Comparison of ENCODE assay signal across 30 cellular contexts in the genomic region with DNA sequence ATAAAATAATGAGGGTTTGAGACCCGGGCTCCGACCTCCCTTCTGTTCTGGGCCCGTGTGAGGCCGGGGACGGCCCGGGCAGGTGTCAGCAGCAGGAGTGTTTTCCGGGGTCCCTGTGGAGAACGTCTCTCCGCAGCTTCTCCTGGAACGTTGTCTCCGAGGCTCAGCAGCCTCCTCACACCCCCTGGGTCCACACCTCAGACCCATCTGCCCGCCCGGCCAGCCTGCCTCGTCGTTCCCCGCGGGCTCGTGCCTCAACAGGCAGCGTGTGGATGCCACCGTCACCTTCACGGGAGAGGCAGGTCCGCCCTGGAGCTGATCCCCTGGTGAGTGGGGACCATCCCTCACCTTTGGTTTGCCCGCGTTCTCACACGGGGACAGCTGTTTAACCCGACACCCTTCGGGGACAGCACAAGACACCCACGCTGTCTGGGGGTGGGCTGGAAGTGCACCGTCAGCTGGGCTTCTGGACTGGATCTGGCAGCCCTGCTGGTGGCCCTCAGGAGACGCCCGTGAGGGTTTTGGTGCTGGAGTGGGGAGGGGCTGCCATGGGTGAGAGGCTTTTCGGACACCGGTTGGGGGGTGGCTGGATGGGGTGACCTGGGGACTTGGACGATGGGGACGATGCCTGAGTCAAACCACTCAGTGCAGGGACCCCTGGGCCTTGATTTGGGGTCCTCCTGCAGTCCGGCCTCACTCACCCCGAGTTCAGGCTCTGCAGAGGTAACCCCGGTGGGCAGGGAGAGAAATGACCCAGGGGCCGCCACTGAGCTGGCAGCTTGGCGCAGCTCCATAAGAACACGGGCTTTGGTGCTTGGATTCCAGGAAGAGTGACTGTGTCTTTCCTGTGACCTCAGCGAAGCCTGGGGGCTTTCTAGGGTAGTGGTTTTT.
DNase-seq lines count a peak whose midpoint lies in the region; ATAC-seq and TF ChIP-seq lines count a peak whose summit lies in the region.
"Had no signal": no experiment of that assay in that cellular context is flagged by ENCODE, and none has a peak within 500 bp of the region (broad histone marks: within the 10 kb centered on the region; RNA-seq: fewer than 3 reads in every experiment).

No MANE protein-coding gene starts in this region.

- POLR2A ChIA-PET in activated CD8-positive, alpha-beta T cell treated with anti-CD3 and anti-CD28 coated beads, Interleukin-2, amount 10 ng/mL, durations not matched to agents 7 days and 5 days (lab: Charles Lee) = no interaction called here
- POLR2A ChIA-PET in activated CD8-positive, alpha-beta T cell treated with anti-CD3 and anti-CD28 coated beads for 36 hours (lab: Charles Lee) = no interaction called here

- H3K4me1 Mint-ChIP-seq in activated CD8-positive, alpha-beta T cell treated with anti-CD3 and anti-CD28 coated beads, Interleukin-2, amount 10 ng/mL, durations not matched to agents 7 days and 5 days (ENCODE audit: low read depth) = peaks cover 34% of the 10 kb centered on the region
- peaks cover 25% of the 10 kb centered on the region for H3K4me1 Mint-ChIP-seq in activated CD8-positive, alpha-beta T cell treated with anti-CD3 and anti-CD28 coated beads for 36 hours (ENCODE audit: low read depth)
- H3K4me1 Mint-ChIP-seq in endodermal cell = no peaks in the 10 kb centered on the region
- H3K4me1 Mint-ChIP-seq: stimulated activated memory B cell treated with anti-CD40 and anti-IgM and Interleukin-4, amounts not matched to agents 10 μg/mL and 1 μg/mL and 100 μg/mL, for 72 hours had no signal

- H3K9me3 ChIP-seq in endodermal cell (ENCODE audit: control insufficient read depth, low read length) = peaks cover 11% of the 10 kb centered on the region
- H3K9me3 ChIP-seq in stomach = peaks cover 0 to 21% (median 18%) of the 10 kb centered on the region in 4 donors
- H3K9me3 ChIP-seq: colonic mucosa had no signal

- H3K27ac ChIP-seq in endodermal cell (ENCODE audit: low read depth, low read length) (no peak overlapping the region), stomach (no peak overlapping the region)
- H3K27ac ChIP-seq: cardiac muscle cell, colonic mucosa, Peyer's patch, psoas muscle had no signal

- intact Hi-C loops in activated CD8-positive, alpha-beta T cell treated with anti-CD3 and anti-CD28 coated beads for 36 hours (cut with micrococcal nuclease) = no loop called here
- intact Hi-C loops in stomach (cut with DNase I; ENCODE audit: low total_unique reads) = no loop called here

- peaks cover 21% of the 10 kb centered on the region for H3K36me3 Mint-ChIP-seq in activated CD8-positive, alpha-beta T cell treated with anti-CD3 and anti-CD28 coated beads, Interleukin-2, amount 10 ng/mL, durations not matched to agents 7 days and 5 days (ENCODE audit: low read depth)
- H3K36me3 Mint-ChIP-seq in activated CD8-positive, alpha-beta T cell treated with anti-CD3 and anti-CD28 coated beads for 36 hours (ENCODE audit: low read depth) = peaks cover 8% of the 10 kb centered on the region
- no peaks in the 10 kb centered on the region for H3K36me3 Mint-ChIP-seq in endodermal cell (ENCODE audit: low read depth)
- H3K36me3 Mint-ChIP-seq: stimulated activated memory B cell treated with anti-CD40 and anti-IgM and Interleukin-4, amounts not matched to agents 10 μg/mL and 1 μg/mL and 100 μg/mL, for 72 hours; type B pancreatic cell had no signal

- peaks cover 2% of the 10 kb centered on the region for H3K27me3 Mint-ChIP-seq in activated CD8-positive, alpha-beta T cell treated with anti-CD3 and anti-CD28 coated beads, Interleukin-2, amount 10 ng/mL, durations not matched to agents 7 days and 5 days (ENCODE audit: low read depth)
- no peaks in the 10 kb centered on the region for H3K27me3 Mint-ChIP-seq in activated CD8-positive, alpha-beta T cell treated with anti-CD3 and anti-CD28 coated beads for 36 hours
- H3K27me3 Mint-ChIP-seq in endodermal cell (ENCODE audit: insufficient read depth) = peaks cover 3% of the 10 kb centered on the region

- TF ChIP-seq EP300 in stomach (IDR thresholded peaks at IDR 0.05) = no peak

- no peak overlapping the region for H3K27ac Mint-ChIP-seq in activated CD8-positive, alpha-beta T cell treated with anti-CD3 and anti-CD28 coated beads, Interleukin-2, amount 10 ng/mL, durations not matched to agents 7 days and 5 days
- H3K27ac Mint-ChIP-seq in activated CD8-positive, alpha-beta T cell treated with anti-CD3 and anti-CD28 coated beads for 36 hours = no peak overlapping the region
- no peak overlapping the region for H3K27ac Mint-ChIP-seq in endodermal cell
- H3K27ac Mint-ChIP-seq: activated naive CD8-positive, alpha-beta T cell treated with anti-CD3 and anti-CD28 coated beads, Interleukin-2, amount 10 ng/mL, durations not matched to agents 7 days and 5 days; activated T-helper 2 cell treated with anti-CD3 and anti-CD28 coated beads, Interferon-gamma antibody, Interleukin-2, Interleukin-4, amounts not matched to agents 10 μg/mL and 5 μg/mL and 100 μg/mL, durations not matched to agents 14 hours and 24 hours and 36 hours; effector memory CD8-positive, alpha-beta T cell; stimulated activated memory B cell treated with anti-CD40 and anti-IgM and Interleukin-4, amounts not matched to agents 10 μg/mL and 1 μg/mL and 100 μg/mL, for 72 hours; type B pancreatic cell had no signal

- ATAC-seq in activated CD8-positive, alpha-beta T cell treated with anti-CD3 and anti-CD28 coated beads, Interleukin-2, amount 10 ng/mL, durations not matched to agents 7 days and 5 days = no peak
- no peak for ATAC-seq in activated CD8-positive, alpha-beta T cell treated with anti-CD3 and anti-CD28 coated beads for 36 hours
- no peak for ATAC-seq in GM21367 (IDR thresholded peaks at IDR 0.05; ENCODE audit: unreplicated experiment)
- ATAC-seq: effector memory CD8-positive, alpha-beta T cell; naive thymus-derived CD4-positive, alpha-beta T cell; stimulated activated memory B cell treated with anti-CD40 and anti-IgM and Interleukin-4, amounts not matched to agents 10 μg/mL and 1 μg/mL and 100 μg/mL, for 72 hours had no signal

- peak; percentile 12 for DNase-seq in activated CD8-positive, alpha-beta T cell treated with anti-CD3 and anti-CD28 coated beads, Interleukin-2, amount 10 ng/mL, durations not matched to agents 7 days and 5 days
- no peak for DNase-seq in activated CD8-positive, alpha-beta T cell treated with anti-CD3 and anti-CD28 coated beads for 36 hours
- DNase-seq in M059J (ENCODE audit: low read depth) = peak; percentile 72
- DNase-seq in endodermal cell = peak; percentile 34
- DNase-seq in stomach = peak; percentile 22
- no peak for DNase-seq in NCI-H187 treated with DMSO at 0.1 percent for 48 hours (lab: John Stamatoyannopoulos, UW)
- no peak for DNase-seq in anterior cingulate cortex (lab: John Stamatoyannopoulos, UW)
- DNase-seq: activated CD4-positive, alpha-beta T cell treated with anti-CD3 and anti-CD28 coated beads for 1 hour; activated naive CD8-positive, alpha-beta T cell treated with anti-CD3 and anti-CD28 coated beads, Interleukin-2, amount 10 ng/mL, durations not matched to agents 7 days and 5 days; activated T-cell treated with anti-CD3 and anti-CD28 coated beads for 4 hours; colonic mucosa; DMS79; effector memory CD8-positive, alpha-beta T cell; erythroblast; glutamatergic neuron; Karpas-422; MV-4-11; naive thymus-derived CD4-positive, alpha-beta T cell; NCI-H1436 treated with DMSO at 0.1 percent for 48 hours; NCI-H345; psoas muscle; SHP77 treated with DMSO at 0.1 percent for 48 hours had no signal

- H3K4me3 Mint-ChIP-seq in activated CD8-positive, alpha-beta T cell treated with anti-CD3 and anti-CD28 coated beads, Interleukin-2, amount 10 ng/mL, durations not matched to agents 7 days and 5 days = no peak overlapping the region
- no peak overlapping the region for H3K4me3 Mint-ChIP-seq in activated CD8-positive, alpha-beta T cell treated with anti-CD3 and anti-CD28 coated beads for 36 hours
- H3K4me3 Mint-ChIP-seq in endodermal cell = no peak overlapping the region
- H3K4me3 Mint-ChIP-seq: activated naive CD8-positive, alpha-beta T cell treated with anti-CD3 and anti-CD28 coated beads, Interleukin-2, amount 10 ng/mL, durations not matched to agents 7 days and 5 days; CD14-positive monocyte; effector memory CD8-positive, alpha-beta T cell; naive thymus-derived CD4-positive, alpha-beta T cell; stimulated activated memory B cell treated with anti-CD40 and anti-IgM and Interleukin-4, amounts not matched to agents 10 μg/mL and 1 μg/mL and 100 μg/mL, for 72 hours; type B pancreatic cell had no signal

- TF ChIP-seq POLR2A in stomach (IDR thresholded peaks at IDR 0.05) = no peak

- no peak overlapping the region for H3K4me3 ChIP-seq in endodermal cell (ENCODE audit: low read length)
- no peak overlapping the region for H3K4me3 ChIP-seq in stomach
- H3K4me3 ChIP-seq: cardiac muscle cell, colonic mucosa, HAP-1, Peyer's patch, psoas muscle had no signal

- 87 to 92% methylated on average over 23 to 42 of the region's 42 CpGs for WGBS in endodermal cell (ENCODE audit: insufficient coverage in 1 of 2, insufficient read length in 1 of 2), 2 experiments
- 75 to 86% (median 82%) methylated on average over 28 to 42 of the region's 42 CpGs for WGBS in stomach, 5 donors

- H3K4me1 ChIP-seq in endodermal cell (ENCODE audit: control insufficient read depth, insufficient read depth, low read length) (no peaks in the 10 kb centered on the region), stomach (peaks cover 0 to 3% (median 0%) of the 10 kb centered on the region in 4 donors)
- H3K4me1 ChIP-seq: colonic mucosa, HAP-1, psoas muscle had no signal

- peaks cover 10% of the 10 kb centered on the region for H3K9me3 Mint-ChIP-seq in activated CD8-positive, alpha-beta T cell treated with anti-CD3 and anti-CD28 coated beads, Interleukin-2, amount 10 ng/mL, durations not matched to agents 7 days and 5 days (ENCODE audit: insufficient read depth)
- peaks cover 17% of the 10 kb centered on the region for H3K9me3 Mint-ChIP-seq in activated CD8-positive, alpha-beta T cell treated with anti-CD3 and anti-CD28 coated beads for 36 hours
- peaks cover 14% of the 10 kb centered on the region for H3K9me3 Mint-ChIP-seq in endodermal cell
- H3K9me3 Mint-ChIP-seq: effector memory CD8-positive, alpha-beta T cell had no signal

- H3K36me3 ChIP-seq in endodermal cell (ENCODE audit: control insufficient read depth, insufficient read depth, low read length) (no peaks in the 10 kb centered on the region), stomach (no peaks in the 10 kb centered on the region)
- H3K36me3 ChIP-seq: cardiac muscle cell, colonic mucosa, HAP-1, Peyer's patch had no signal

- no peaks in the 10 kb centered on the region for H3K27me3 ChIP-seq in endodermal cell (ENCODE audit: control insufficient read depth, insufficient read depth, low read length, poor library complexity, severe bottlenecking)
- peaks cover 0 to 58% (median 17%) of the 10 kb centered on the region in 3 donors for H3K27me3 ChIP-seq in stomach
- H3K27me3 ChIP-seq: cardiac muscle cell, colonic mucosa, Peyer's patch had no signal

- CTCF ChIA-PET in activated CD8-positive, alpha-beta T cell treated with anti-CD3 and anti-CD28 coated beads, Interleukin-2, amount 10 ng/mL, durations not matched to agents 7 days and 5 days (lab: Charles Lee) = no interaction called here
- CTCF ChIA-PET in activated CD8-positive, alpha-beta T cell treated with anti-CD3 and anti-CD28 coated beads for 36 hours (lab: Charles Lee) = interaction anchor here (0.8 kb wide), 1 partner anchor 48 kb away, joined by 3 read pairs; no protein-coding TSS in a partner anchor

- H3K9ac ChIP-seq in endodermal cell (ENCODE audit: extremely low read depth, low read length, poor library complexity, severe bottlenecking) = no peak overlapping the region

- no peak for TF ChIP-seq CTCF in activated CD8-positive, alpha-beta T cell treated with anti-CD3 and anti-CD28 coated beads for 36 hours (IDR thresholded peaks at IDR 0.05)
- no peak for TF ChIP-seq CTCF in endodermal cell (conservative IDR thresholded peaks at IDR 0.05)
- TF ChIP-seq CTCF in stomach (IDR thresholded peaks at IDR 0.05) = no peak

Comparison
In these comparisons a context has a peak if more than half of its experiments do, and no peak if none do; other contexts are left out.
1. DNase-seq: peak in activated CD8-positive, alpha-beta T cell treated with anti-CD3 and anti-CD28 coated beads, Interleukin-2, amount 10 ng/mL, durations not matched to agents 7 days and 5 days (single experiment), M059J (single experiment), endodermal cell (single experiment) and stomach (single experiment); none in activated CD8-positive, alpha-beta T cell treated with anti-CD3 and anti-CD28 coated beads for 36 hours (single experiment), NCI-H187 treated with DMSO at 0.1 percent for 48 hours (single experiment) and anterior cingulate cortex (0 of 58).